29 cellular contexts compared by ENCODE assay signal in genomic region chr9:19781240-19781639, GRCh38. TPM values are rescaled to one million over a fixed set of nuclear protein-coding genes. Genes with fewer than 3 reads are reported as not detected.
"Had no signal": no experiment of that assay in that cellular context is flagged by ENCODE, and none has a peak within 500 bp of the region (broad histone marks: within the 10 kb centered on the region; RNA-seq: fewer than 3 reads in every experiment).

No MANE protein-coding gene starts in this region.

- FAIRE-seq: bronchial epithelial cell, TTC549 had no signal

- H3K4me3 ChIP-seq: ascending aorta, body of pancreas, MG63, Peyer's patch, SJCRH30 had no signal

- H3K27me3 ChIP-seq: ascending aorta, body of pancreas, Peyer's patch, SJCRH30 had no signal

- H3K9ac ChIP-seq: KMS-11 had no signal

- H3K9me3 ChIP-seq: ascending aorta, body of pancreas, MG63, Peyer's patch, SJCRH30 had no signal

- ATAC-seq: activated naive CD4-positive, alpha-beta T cell treated with anti-CD3 and anti-CD28 coated beads, Interleukin-2, amount 50 U/mL, for 72 hours; activated naive CD8-positive, alpha-beta T cell treated with anti-CD3 and anti-CD28 coated beads, Interleukin-2, amount 50 U/mL, for 24 hours; activated T-cell treated with anti-CD3 and anti-CD28 coated beads, Interleukin-2, amount 50 U/mL, for 4 hours; body of pancreas had no signal

- H3K27ac ChIP-seq: ascending aorta, body of pancreas, KMS-11, Peyer's patch, RWPE1, SJCRH30, VCaP had no signal

- DNase-seq: activated CD4-positive, alpha-beta memory T cell treated with anti-CD3 and anti-CD28 coated beads for 36 hours; activated CD4-positive, alpha-beta T cell treated with anti-CD3 and anti-CD28 coated beads, Interleukin-2, amount 10 ng/mL, durations not matched to agents 7 days and 5 days; activated CD4-positive, CD25-positive, alpha-beta regulatory T cell; activated CD8-positive, alpha-beta memory T cell treated with anti-CD3 and anti-CD28 coated beads for 24 hours; activated effector memory CD4-positive, alpha-beta T cell treated with anti-CD3 and anti-CD28 coated beads, Interleukin-2, amount 50 U/mL, for 16 hours; activated naive CD4-positive, alpha-beta T cell treated with Interleukin-2 at 50 U/mL for 16 hours; activated naive CD8-positive, alpha-beta T cell treated with anti-CD3 and anti-CD28 coated beads, Interleukin-2, amount 50 U/mL, for 24 hours; activated T-cell treated with anti-CD3 and anti-CD28 coated beads, Interleukin-2, amount 50 U/mL, for 4 hours; amniotic stem cell; body of pancreas; central memory CD4-positive, alpha-beta T cell; MG63; MV-4-11; NCI-H1105; NCI-H1436; NCI-H1694 treated with DMSO at 0.1 percent for 48 hours; NCI-H2029 treated with DMSO at 0.1 percent for 48 hours; Peyer's patch; Right ventricle myocardium superior; T1000 had no signal

- H3K4me1 ChIP-seq: ascending aorta, body of pancreas, Peyer's patch, SJCRH30 had no signal

- H3K4me2 ChIP-seq: KMS-11 had no signal

- H3K36me3 ChIP-seq: ascending aorta, MG63, Peyer's patch, SJCRH30 had no signal

RNA-seq across cellular contexts. Expression of gene SLC24A2, which starts 7.6 kb away (rescaled TPM):
- total RNA-seq: activated CD4-positive, alpha-beta memory T cell treated with anti-CD3 and anti-CD28 coated beads for 36 hours; activated CD4-positive, alpha-beta T cell treated with anti-CD3 and anti-CD28 coated beads, Interleukin-2, amount 10 ng/mL, durations not matched to agents 7 days and 5 days; activated T-cell treated with anti-CD3 and anti-CD28 coated beads, Interleukin-2, amount 50 U/mL, for 4 hours; ascending aorta; bronchial epithelial cell; chondrocyte; Right ventricle myocardium superior; SJCRH30 had no signal
